Comparison of ENCODE assay signal across 1 cellular context in genomic region chr20:62716198-62716940, GRCh38.
TF ChIP-seq lines count a peak whose summit lies in the region.

No MANE protein-coding gene starts in this region.

TF ChIP-seq in K562, 482 proteins besides CTCF, POLR2A, EP300 and RAD21 (continued from another document and continues in another):
- TF ChIP-seq MGA (IDR thresholded peaks at IDR 0.05) (peak; percentile 40; the same call in 1 of the 2 replicates), MECOM (CRISPR knock-in tag; IDR thresholded peaks at IDR 0.05) (no peak), ZNF263 (CRISPR knock-in tag; IDR thresholded peaks at IDR 0.05; ENCODE audit: borderline replicate concordance) (no peak), HNRNPH1 (optimal IDR thresholded peaks at IDR 0.05; ENCODE audit: low read depth, low read length) (no peak), CGGBP1 (CRISPR knock-in tag; IDR thresholded peaks at IDR 0.05) (no peak), ZNF311 (CRISPR knock-in tag; IDR thresholded peaks at IDR 0.05) (no peak), ZNF274 (IDR thresholded peaks at IDR 0.05; ENCODE audit: borderline replicate concordance, low read depth, low read length) (no peak), MAX (CRISPR knock-in tag; IDR thresholded peaks at IDR 0.05) (no peak), TFE3 (CRISPR knock-in tag; IDR thresholded peaks at IDR 0.05) (no peak), TFAP4 (CRISPR knock-in tag; IDR thresholded peaks at IDR 0.05; ENCODE audit: borderline replicate concordance) (no peak), KAT7 (CRISPR knock-in tag; IDR thresholded peaks at IDR 0.05; ENCODE audit: borderline replicate concordance) (no peak), HINFP (tag; conservative IDR thresholded peaks at IDR 0.05; ENCODE audit: low read depth) (no peak), RBM17 (IDR thresholded peaks at IDR 0.05; ENCODE audit: borderline replicate concordance, low read depth, low read length) (no peak), ERF (CRISPR knock-in tag; IDR thresholded peaks at IDR 0.05) (no peak), ZBTB40 (IDR thresholded peaks at IDR 0.05) (no peak), ZBTB40 (CRISPR knock-in tag; IDR thresholded peaks at IDR 0.05) (no peak), L3MBTL2 (IDR thresholded peaks at IDR 0.05) (peak; percentile 65), BRCA1 (IDR thresholded peaks at IDR 0.05) (no peak), BRCA1 (CRISPR knock-in tag; IDR thresholded peaks at IDR 0.05) (no peak), DACH1 (IDR thresholded peaks at IDR 0.05; ENCODE audit: partially characterized antibody) (no peak), E2F6 (IDR thresholded peaks at IDR 0.05; ENCODE audit: borderline replicate concordance in 1 of 2, extremely low read depth in 1 of 2, insufficient read depth in 1 of 2, insufficient read length in 1 of 2, low read depth in 1 of 2, low read length in 1 of 2, poor library complexity in 1 of 2, severe bottlenecking in 1 of 2) (peak in 1 of 2 experiments; percentile 36), HMBOX1 (IDR thresholded peaks at IDR 0.05) (no peak), SMARCA4 (IDR thresholded peaks at IDR 0.05) (no peak), FOSL1 (tag; conservative IDR thresholded peaks at IDR 0.05) (peak; percentile 60; the same call in 1 of the 2 replicates), FOXK2 (conservative IDR thresholded peaks at IDR 0.05 in 1 of 2, IDR thresholded peaks at IDR 0.05 in 1 of 2; ENCODE audit: low read depth in 2 of 2) (no peak)
